28 cellular contexts compared by ENCODE assay signal in genomic region chr3:155392138-155392537, GRCh38.
A peak's percentile ranks its signal among the peaks of the same experiment; 100 is the strongest.
DNase-seq lines count a peak whose midpoint lies in the region; ATAC-seq, FAIRE-seq and TF ChIP-seq lines count a peak whose summit lies in the region.
"Had no signal": no experiment of that assay in that cellular context is flagged by ENCODE, and none has a peak within 500 bp of the region (broad histone marks: within the 10 kb centered on the region; RNA-seq: fewer than 3 reads in every experiment).

No MANE protein-coding gene starts in this region.

- peaks cover 12% of the 10 kb centered on the region for H3K4me1 ChIP-seq in A673 (ENCODE audit: insufficient read depth, low read length, poor library complexity, severe bottlenecking)
- peaks cover 12 to 15% of the 10 kb centered on the region in 2 experiments for H3K4me1 ChIP-seq in HCT116 (ENCODE audit: control insufficient read depth in 1 of 2, insufficient read depth in 2 of 2, low read length in 2 of 2)
- H3K4me1 ChIP-seq in astrocyte (ENCODE audit: insufficient read depth, low read length): peaks cover 12% of the 10 kb centered on the region
- H3K4me1 ChIP-seq in BE2C: no peaks in the 10 kb centered on the region

- no peak for TF ChIP-seq CTCF in A673 (conservative IDR thresholded peaks at IDR 0.05; ENCODE audit: low read depth, low read length)
- no peak for TF ChIP-seq CTCF in HCT116 (IDR thresholded peaks at IDR 0.05 in 2 of 3, conservative IDR thresholded peaks at IDR 0.05 in 1 of 3; ENCODE audit: borderline replicate concordance in 1 of 3, insufficient read depth in 1 of 3, low read depth in 2 of 3, low read length in 2 of 3)
- TF ChIP-seq CTCF in astrocyte (IDR thresholded peaks at IDR 0.05; ENCODE audit: insufficient read depth, low read depth, low read length): no peak
- no peak for TF ChIP-seq CTCF in BE2C (IDR thresholded peaks at IDR 0.05; ENCODE audit: low read depth, low read length)
- no peak for TF ChIP-seq CTCF in nephron progenitor cell (IDR thresholded peaks at IDR 0.05)

- no peaks in the 10 kb centered on the region for H3K27me3 ChIP-seq in A673 (replicated peaks; ENCODE audit: insufficient read depth, low read depth, low read length, poor library complexity)
- no peaks in the 10 kb centered on the region for H3K27me3 ChIP-seq in HCT116 (ENCODE audit: insufficient read depth, low read length)
- no peaks in the 10 kb centered on the region for H3K27me3 ChIP-seq in astrocyte (ENCODE audit: insufficient read depth, low read length)
- H3K27me3 ChIP-seq in BE2C: no peaks in the 10 kb centered on the region
- H3K27me3 ChIP-seq: hepatocyte, suprapubic skin had no signal

- H3K79me2 ChIP-seq in HCT116 (ENCODE audit: insufficient read depth, low read length) (no peaks in the 10 kb centered on the region), astrocyte (ENCODE audit: insufficient read depth, low read length) (no peaks in the 10 kb centered on the region)
- H3K79me2 ChIP-seq: hepatocyte had no signal

- peak; percentile 55 for ATAC-seq in HCT116
- ATAC-seq in GM18867 (IDR thresholded peaks at IDR 0.05; ENCODE audit: unreplicated experiment): no peak
- no peak for ATAC-seq in GM18520 (IDR thresholded peaks at IDR 0.05; ENCODE audit: unreplicated experiment)
- ATAC-seq: activated naive CD4-positive, alpha-beta T cell treated with anti-CD3 and anti-CD28 coated beads, Interleukin-2, amount 50 U/mL, for 72 hours; GM12878; naive thymus-derived CD4-positive, alpha-beta T cell; stimulated activated naive B cell treated with anti-CD40 and anti-IgM and Interleukin-4, amounts not matched to agents 10 μg/mL and 1 μg/mL and 100 μg/mL, for 72 hours; T-helper 17 cell had no signal

- intact Hi-C loops in A673 (cut with micrococcal nuclease; ENCODE audit: unreplicated experiment) (no loop called here), HCT116 (cut with micrococcal nuclease) (no loop called here)

- RAD21 ChIA-PET in HCT116 (lab: Charles Lee; ENCODE audit: low non-redundant PET in 1 of 2, low total read pairs in 2 of 2, uncharacterized antibody in 2 of 2, unreplicated experiment in 2 of 2): no interaction called here

- peak overlapping the region; percentile 41 for H3K27ac Mint-ChIP-seq in astrocyte (ENCODE audit: unreplicated experiment)
- no peak overlapping the region for H3K27ac Mint-ChIP-seq in nephron progenitor cell
- H3K27ac Mint-ChIP-seq: activated CD4-positive, alpha-beta memory T cell treated with anti-CD3 and anti-CD28 coated beads, Interleukin-2, amount 10 ng/mL, durations not matched to agents 7 days and 5 days; activated naive CD4-positive, alpha-beta T cell treated with anti-CD3 and anti-CD28 coated beads, Interleukin-2, amount 50 U/mL, for 72 hours; activated T-helper 2 cell treated with anti-CD3 and anti-CD28 coated beads, Interferon-gamma antibody, Interleukin-2, Interleukin-4, amounts not matched to agents 10 μg/mL and 5 μg/mL and 100 μg/mL, durations not matched to agents 14 hours and 24 hours and 36 hours; CD14-positive monocyte; endodermal cell; IgD-negative memory B cell; naive thymus-derived CD4-positive, alpha-beta T cell; stimulated activated naive B cell treated with anti-CD40 and anti-IgM and Interleukin-4, amounts not matched to agents 10 μg/mL and 1 μg/mL and 100 μg/mL, for 72 hours; T-helper 17 cell had no signal

- H3K9me3 Mint-ChIP-seq in astrocyte (ENCODE audit: unreplicated experiment) (no peaks in the 10 kb centered on the region), nephron progenitor cell (peaks cover 10% of the 10 kb centered on the region)

- no peaks in the 10 kb centered on the region for H3K36me3 Mint-ChIP-seq in astrocyte (ENCODE audit: low read depth, unreplicated experiment)
- H3K36me3 Mint-ChIP-seq in nephron progenitor cell (ENCODE audit: low read depth): peaks cover 5% of the 10 kb centered on the region
- H3K36me3 Mint-ChIP-seq: activated naive CD4-positive, alpha-beta T cell treated with anti-CD3 and anti-CD28 coated beads, Interleukin-2, amount 50 U/mL, for 72 hours; CD14-positive monocyte; IgD-negative memory B cell; naive thymus-derived CD4-positive, alpha-beta T cell; stimulated activated naive B cell treated with anti-CD40 and anti-IgM and Interleukin-4, amounts not matched to agents 10 μg/mL and 1 μg/mL and 100 μg/mL, for 72 hours had no signal

- no peak for TF ChIP-seq RAD21 in HCT116 (IDR thresholded peaks at IDR 0.05; ENCODE audit: low read depth)

- no peaks in the 10 kb centered on the region for H3K27me3 Mint-ChIP-seq in astrocyte (ENCODE audit: low read depth, unreplicated experiment)
- no peaks in the 10 kb centered on the region for H3K27me3 Mint-ChIP-seq in nephron progenitor cell (ENCODE audit: low read depth, poor library complexity)
- H3K27me3 Mint-ChIP-seq: activated CD4-positive, alpha-beta memory T cell treated with anti-CD3 and anti-CD28 coated beads, Interleukin-2, amount 10 ng/mL, durations not matched to agents 7 days and 5 days; stimulated activated naive B cell treated with anti-CD40 and anti-IgM and Interleukin-4, amounts not matched to agents 10 μg/mL and 1 μg/mL and 100 μg/mL, for 72 hours had no signal

- TF ChIP-seq POLR2A in HCT116 (IDR thresholded peaks at IDR 0.05; ENCODE audit: borderline replicate concordance, extremely low read depth, insufficient read depth, insufficient read length): no peak

- H3K9me3 ChIP-seq in A673 (ENCODE audit: low read depth, low read length, poor library complexity, severe bottlenecking): no peaks in the 10 kb centered on the region
- H3K9me3 ChIP-seq in HCT116 (ENCODE audit: control insufficient read depth in 1 of 2, insufficient read depth in 1 of 2, low read depth in 1 of 2, low read length in 2 of 2): no peaks in the 10 kb centered on the region
- no peaks in the 10 kb centered on the region for H3K9me3 ChIP-seq in astrocyte (ENCODE audit: insufficient read depth, low read depth, low read length)
- no peaks in the 10 kb centered on the region; the same call in 1 of the 2 replicates for H3K9me3 ChIP-seq in BE2C
- H3K9me3 ChIP-seq: suprapubic skin had no signal

- peak; percentile 13 for FAIRE-seq in astrocyte (lab: Jason Lieb, UNC)
- FAIRE-seq: GM12878, RCC 7860 had no signal

- BruUV-seq in A673 (replicated peaks; lab: Mats Ljungman, UMichigan) (no TSS peak), HCT116 (replicated peaks; lab: Mats Ljungman, UMichigan) (no TSS peak)

- H4K20me1 ChIP-seq in HCT116 (ENCODE audit: insufficient read depth): no peaks in the 10 kb centered on the region
- H4K20me1 ChIP-seq in astrocyte (ENCODE audit: insufficient read depth, low read length): no peaks in the 10 kb centered on the region

- H3K4me3 ChIP-seq in A673 (ENCODE audit: low read depth, low read length, poor library complexity, severe bottlenecking): no peak overlapping the region
- H3K4me3 ChIP-seq in HCT116 (replicated peaks in 1 of 2; ENCODE audit: low read depth in 1 of 2, low read length in 2 of 2): no peak overlapping the region
- H3K4me3 ChIP-seq in astrocyte (ENCODE audit: insufficient read depth, low read depth, low read length): no peak overlapping the region
- H3K4me3 ChIP-seq in BE2C (ENCODE audit: low read depth, low read length): no peak overlapping the region
- H3K4me3 ChIP-seq: GM12878, hepatocyte, suprapubic skin had no signal

- no peaks in the 10 kb centered on the region for H3K36me3 ChIP-seq in A673 (ENCODE audit: insufficient read depth, low read length, poor library complexity, severe bottlenecking)
- no peaks in the 10 kb centered on the region for H3K36me3 ChIP-seq in HCT116 (ENCODE audit: control insufficient read depth in 1 of 2, insufficient read depth in 2 of 2, low read length in 2 of 2)
- H3K36me3 ChIP-seq in astrocyte (ENCODE audit: insufficient read depth, low read length): no peaks in the 10 kb centered on the region
- H3K36me3 ChIP-seq in BE2C: no peaks in the 10 kb centered on the region
- H3K36me3 ChIP-seq: suprapubic skin had no signal

- CTCF ChIA-PET in A673 (lab: Charles Lee) (no interaction called here), HCT116 (lab: Charles Lee) (no interaction called here)

- H2AFZ ChIP-seq in HCT116 (ENCODE audit: low read depth, low read length, poor library complexity, severe bottlenecking) (peak overlapping the region; percentile 65), astrocyte (ENCODE audit: low read depth, low read length) (peak overlapping the region; percentile 0)
- H2AFZ ChIP-seq: hepatocyte had no signal

- no peaks in the 10 kb centered on the region for H3K9me2 ChIP-seq in HCT116 (ENCODE audit: insufficient read depth)

- DNase-seq in A673 (ENCODE audit: low spot score) (no peak), HCT116 (ENCODE audit: low read depth, low spot score) (no peak), astrocyte (ENCODE audit: low read depth) (no peak), myocyte (ENCODE audit: low read depth) (peak; percentile 17), BE2C (no peak), nephron progenitor cell (no peak)
- DNase-seq: activated CD4-positive, alpha-beta memory T cell treated with anti-CD3 and anti-CD28 coated beads, Interleukin-2, amount 10 ng/mL, durations not matched to agents 7 days and 5 days; activated CD4-positive, alpha-beta T cell treated with anti-CD3 and anti-CD28 coated beads for 1 hour; central memory CD4-positive, alpha-beta T cell; endodermal cell; foreskin melanocyte; naive thymus-derived CD4-positive, alpha-beta T cell; NCI-H1105; NCI-H1930; occipital lobe; stimulated activated CD4-positive, alpha-beta T cell treated with anti-CD3 and anti-CD28 coated beads, Interleukin-4, amount 100 ng/mL, for 24 hours; stimulated activated naive B cell treated with anti-CD40 and anti-IgM and Interleukin-4, amounts not matched to agents 10 μg/mL and 1 μg/mL and 100 μg/mL, for 72 hours; T-helper 17 cell had no signal

- H3K4me3 Mint-ChIP-seq in astrocyte (ENCODE audit: unreplicated experiment) (no peak overlapping the region), nephron progenitor cell (no peak overlapping the region)
- H3K4me3 Mint-ChIP-seq: activated CD4-positive, alpha-beta memory T cell treated with anti-CD3 and anti-CD28 coated beads, Interleukin-2, amount 10 ng/mL, durations not matched to agents 7 days and 5 days; CD14-positive monocyte; endodermal cell; naive thymus-derived CD4-positive, alpha-beta T cell; stimulated activated naive B cell treated with anti-CD40 and anti-IgM and Interleukin-4, amounts not matched to agents 10 μg/mL and 1 μg/mL and 100 μg/mL, for 72 hours; T-helper 17 cell had no signal

- H3K9ac ChIP-seq in HCT116 (ENCODE audit: low read length) (no peak overlapping the region), astrocyte (ENCODE audit: low read length) (no peak overlapping the region)

- peak overlapping the region; percentile 73 for H3K4me2 ChIP-seq in HCT116 (ENCODE audit: low read length)
- H3K4me2 ChIP-seq in astrocyte (ENCODE audit: low read length): peak overlapping the region; percentile 53

- POLR2A ChIA-PET in A673 (lab: Charles Lee; ENCODE audit: low non-redundant PET): no interaction called here
- POLR2A ChIA-PET in HCT116 (lab: Charles Lee): no interaction called here

- H3K27ac ChIP-seq in A673 (ENCODE audit: low read depth, low read length, poor library complexity, severe bottlenecking): peak overlapping the region; percentile 75
- no peak overlapping the region for H3K27ac ChIP-seq in HCT116 (ENCODE audit: low read depth, low read length)
- no peak overlapping the region for H3K27ac ChIP-seq in astrocyte (ENCODE audit: low read depth, low read length)
- H3K27ac ChIP-seq: hepatocyte had no signal

- peaks cover 8% of the 10 kb centered on the region for H3K4me1 Mint-ChIP-seq in astrocyte (ENCODE audit: low read depth, unreplicated experiment)
- peaks cover 19% of the 10 kb centered on the region for H3K4me1 Mint-ChIP-seq in nephron progenitor cell
- H3K4me1 Mint-ChIP-seq: activated CD4-positive, alpha-beta memory T cell treated with anti-CD3 and anti-CD28 coated beads, Interleukin-2, amount 10 ng/mL, durations not matched to agents 7 days and 5 days; CD14-positive monocyte; endodermal cell; naive thymus-derived CD4-positive, alpha-beta T cell; stimulated activated naive B cell treated with anti-CD40 and anti-IgM and Interleukin-4, amounts not matched to agents 10 μg/mL and 1 μg/mL and 100 μg/mL, for 72 hours; T-helper 17 cell had no signal
